In the genomic region with DNA sequence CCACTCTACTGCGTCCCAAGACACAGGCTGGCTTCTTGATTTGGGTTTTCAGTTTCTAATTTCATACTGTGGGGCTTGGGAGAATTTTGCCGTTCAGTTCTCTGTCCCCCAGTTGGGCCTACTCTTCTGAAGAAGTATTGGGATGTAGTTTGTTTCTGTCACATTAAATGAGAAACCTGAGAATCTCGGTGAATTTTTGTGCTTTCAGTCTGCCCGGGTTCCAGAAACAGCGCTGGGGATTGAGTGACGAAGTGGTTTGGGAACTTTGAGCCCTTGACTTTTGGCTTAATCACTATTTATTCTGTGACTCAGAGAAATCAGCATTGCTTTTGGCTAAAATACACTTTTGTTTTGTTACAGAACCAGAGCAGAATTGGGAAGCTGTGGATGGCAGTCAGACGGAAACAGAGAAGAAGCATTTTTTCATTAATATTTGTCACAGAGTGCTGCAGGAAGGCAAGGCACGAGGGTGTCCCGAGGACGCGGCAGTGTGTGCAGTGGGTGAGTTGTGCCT, we compare ENCODE assay signal across 12 cellular contexts.
DNase-seq lines count a peak whose midpoint lies in the region; ATAC-seq, FAIRE-seq and TF ChIP-seq lines count a peak whose summit lies in the region.
"Had no signal": no experiment of that assay in that cellular context is flagged by ENCODE, and none has a peak within 500 bp of the region (broad histone marks: within the 10 kb centered on the region; RNA-seq: fewer than 3 reads in every experiment).

No MANE protein-coding gene starts in this region.

- no peaks in the 10 kb centered on the region for H3K79me2 ChIP-seq in SK-N-SH (ENCODE audit: insufficient read depth)

- H3K4me2 ChIP-seq in SK-N-SH, result peak overlapping the region; percentile 43; the same call in 1 of the 2 replicates
- H3K4me2 ChIP-seq: neural progenitor cell had no signal

- no peak for TF ChIP-seq EP300 in SK-N-SH (IDR thresholded peaks at IDR 0.05; ENCODE audit: borderline replicate concordance in 1 of 2, low read depth in 1 of 2, low read length in 1 of 2)

- H3F3A ChIP-seq in SK-N-SH (replicated peaks; ENCODE audit: insufficient read depth), result peaks cover 20% of the 10 kb centered on the region

- H3K4me3 ChIP-seq in SK-N-SH (ENCODE audit: low read depth in 2 of 2, low read length in 1 of 2) (no peak overlapping the region; a peak in 1 of 4 replicates), bronchial epithelial cell (ENCODE audit: low read depth, low read length) (peak overlapping the region; percentile 32), left lung (no peak overlapping the region), thoracic aorta (peak overlapping the region; percentile 55)
- H3K4me3 ChIP-seq: neural progenitor cell had no signal

- 90% methylated on average over 11 of the region's 11 CpGs for WGBS in SK-N-SH (ENCODE audit: low lambda C conversion rate)

- H3K9me3 ChIP-seq in SK-N-SH (no peaks in the 10 kb centered on the region), left lung (no peaks in the 10 kb centered on the region), thoracic aorta (no peaks in the 10 kb centered on the region)

- H3K9ac ChIP-seq in SK-N-SH, result no peak overlapping the region
- H3K9ac ChIP-seq: neural progenitor cell had no signal

- H3K9me2 ChIP-seq in SK-N-SH, result no peaks in the 10 kb centered on the region

- H2AFZ ChIP-seq in SK-N-SH (ENCODE audit: low read depth), result no peak overlapping the region
- H2AFZ ChIP-seq: neural progenitor cell had no signal

- no peak for FAIRE-seq in bronchial epithelial cell (lab: Jason Lieb, UNC)

- H3K27me3 ChIP-seq in SK-N-SH (ENCODE audit: insufficient read depth) (no peaks in the 10 kb centered on the region), bronchial epithelial cell (ENCODE audit: control insufficient read depth, insufficient read depth, low read length) (no peaks in the 10 kb centered on the region), left lung (no peaks in the 10 kb centered on the region), thoracic aorta (replicated peaks; ENCODE audit: insufficient read depth) (no peaks in the 10 kb centered on the region)
- H3K27me3 ChIP-seq: neural progenitor cell had no signal

- H3K27ac ChIP-seq in SK-N-SH (ENCODE audit: low read depth in 2 of 2, low read length in 1 of 2) (peak overlapping the region in 1 of 2 experiments; percentile 52; a peak in 1 of 4 replicates), left lung (peak overlapping the region in 1 of 2 donors; percentile 21), thoracic aorta (peak overlapping the region; percentile 72 to 80)
- H3K27ac ChIP-seq: 22Rv1, neural progenitor cell had no signal

- ATAC-seq in SK-N-SH treated with all-trans-retinoic acid at 6 μM for 48 hours (no peak), left lung (peak; percentile 50), thoracic aorta (ENCODE audit: insufficient number of reproducible peaks, low FRiP score, low read depth) (peak; percentile 74), GM18868 (IDR thresholded peaks at IDR 0.05; ENCODE audit: unreplicated experiment) (no peak), HG02970 (IDR thresholded peaks at IDR 0.05; ENCODE audit: low FRiP score, unreplicated experiment) (no peak)
- ATAC-seq: stimulated activated naive B cell treated with anti-CD40 and anti-IgM and Interleukin-4, amounts not matched to agents 10 μg/mL and 1 μg/mL and 100 μg/mL, for 72 hours had no signal

- 0 out of 2 replicates have a peak, but pooled peaks cover 8% of the 10 kb centered on the region for H4K20me1 ChIP-seq in SK-N-SH (ENCODE audit: insufficient read depth)

- TF ChIP-seq RAD21 in SK-N-SH (IDR thresholded peaks at IDR 0.05; ENCODE audit: low read length), result no peak

- DNase-seq in SK-N-SH (no peak), bronchial epithelial cell (ENCODE audit: low read depth) (peak; percentile 86), left lung (no peak), thoracic aorta (ENCODE audit: low spot score) (no peak)
- no peak for DNase-seq in stimulated activated CD4-positive, alpha-beta T cell treated with anti-CD3 and anti-CD28 coated beads, Interleukin-2, amount 100 ng/mL, for 24 hours
- DNase-seq: stimulated activated naive B cell treated with anti-CD40 and anti-IgM and Interleukin-4, amounts not matched to agents 10 μg/mL and 1 μg/mL and 100 μg/mL, for 72 hours; T-helper 9 cell had no signal

- H3K36me3 ChIP-seq in SK-N-SH (replicated peaks in 1 of 2; ENCODE audit: control insufficient read depth in 1 of 2, insufficient read depth in 2 of 2, low read length in 1 of 2), result peaks cover 40 to 76% of the 10 kb centered on the region in 2 experiments
- H3K36me3 ChIP-seq in bronchial epithelial cell (ENCODE audit: control insufficient read depth, insufficient read depth, low read length), result peaks cover 14% of the 10 kb centered on the region
- peaks cover under 1 to 85% of the 10 kb centered on the region in 2 donors for H3K36me3 ChIP-seq in left lung
- H3K36me3 ChIP-seq in thoracic aorta, result peaks cover 28% of the 10 kb centered on the region
- H3K36me3 ChIP-seq: neural progenitor cell had no signal

- CTCF ChIA-PET in SK-N-SH (lab: Yijun Ruan, JAX), result no interaction called here

- intact Hi-C loops in left lung (cut with DNase I), result no loop called here

- POLR2A ChIA-PET in SK-N-SH (lab: Yijun Ruan, JAX), result no interaction called here

- H3K4me1 ChIP-seq in SK-N-SH (ENCODE audit: control insufficient read depth in 1 of 2, insufficient read depth in 2 of 2, low read depth in 1 of 2, low read length in 1 of 2) (peaks cover 0 to 10% of the 10 kb centered on the region in 2 experiments; a peak in 1 of 4 replicates), left lung (peaks cover 9 to 14% of the 10 kb centered on the region in 2 donors), thoracic aorta (ENCODE audit: control insufficient read depth in 1 of 2, low read depth in 2 of 2) (peaks cover 9 to 40% of the 10 kb centered on the region in 2 donors)
- H3K4me1 ChIP-seq: neural progenitor cell had no signal

- TF ChIP-seq CTCF in SK-N-SH (IDR thresholded peaks at IDR 0.05) (no peak), bronchial epithelial cell (IDR thresholded peaks at IDR 0.05; ENCODE audit: insufficient read depth, low read length, severe bottlenecking) (no peak), left lung (IDR thresholded peaks at IDR 0.05) (no peak), thoracic aorta (IDR thresholded peaks at IDR 0.05) (no peak)

TF ChIP-seq in SK-N-SH, 30 proteins besides CTCF, POLR2A, EP300 and RAD21 (continues in another document):
- TF ChIP-seq JUND (IDR thresholded peaks at IDR 0.05), result no peak
- no peak for TF ChIP-seq NFIC (IDR thresholded peaks at IDR 0.05; ENCODE audit: borderline replicate concordance)
- TF ChIP-seq, protein P1, sequence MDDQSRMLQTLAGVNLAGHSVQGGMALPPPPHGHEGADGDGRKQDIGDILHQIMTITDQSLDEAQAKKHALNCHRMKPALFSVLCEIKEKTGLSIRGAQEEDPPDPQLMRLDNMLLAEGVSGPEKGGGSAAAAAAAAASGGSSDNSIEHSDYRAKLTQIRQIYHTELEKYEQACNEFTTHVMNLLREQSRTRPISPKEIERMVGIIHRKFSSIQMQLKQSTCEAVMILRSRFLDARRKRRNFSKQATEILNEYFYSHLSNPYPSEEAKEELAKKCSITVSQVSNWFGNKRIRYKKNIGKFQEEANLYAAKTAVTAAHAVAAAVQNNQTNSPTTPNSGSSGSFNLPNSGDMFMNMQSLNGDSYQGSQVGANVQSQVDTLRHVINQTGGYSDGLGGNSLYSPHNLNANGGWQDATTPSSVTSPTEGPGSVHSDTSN (IDR thresholded peaks at IDR 0.05), result no peak
- TF ChIP-seq TEAD4 (IDR thresholded peaks at IDR 0.05; ENCODE audit: borderline replicate concordance, insufficient read depth), result no peak
- no peak for TF ChIP-seq CHD2 (IDR thresholded peaks at IDR 0.05; ENCODE audit: low read length, partially characterized antibody)
- TF ChIP-seq ELF1 (IDR thresholded peaks at IDR 0.05), result no peak
- TF ChIP-seq NRF1 (IDR thresholded peaks at IDR 0.05; ENCODE audit: low read depth, low read length), result no peak

TF ChIP-seq in SK-N-SH treated with all-trans-retinoic acid at 6 μM for 48 hours, 23 proteins besides CTCF, POLR2A, EP300 and RAD21:
- TF ChIP-seq ARNTL (CRISPR knock-in tag; IDR thresholded peaks at IDR 0.05; ENCODE audit: borderline replicate concordance, low read depth) (no peak), ESRRG (CRISPR knock-in tag; IDR thresholded peaks at IDR 0.05) (no peak), CSDC2 (CRISPR knock-in tag; IDR thresholded peaks at IDR 0.05) (no peak), ZNF70 (CRISPR knock-in tag; IDR thresholded peaks at IDR 0.05) (no peak), TOX (CRISPR knock-in tag; IDR thresholded peaks at IDR 0.05; ENCODE audit: borderline replicate concordance) (no peak), ZNF8 (CRISPR knock-in tag; IDR thresholded peaks at IDR 0.05) (no peak), BACH2 (CRISPR knock-in tag; IDR thresholded peaks at IDR 0.05; ENCODE audit: borderline replicate concordance) (no peak), ZNF565 (CRISPR knock-in tag; conservative IDR thresholded peaks at IDR 0.05; ENCODE audit: low read depth) (no peak), ZFP30 (CRISPR knock-in tag; IDR thresholded peaks at IDR 0.05) (no peak), TCF4 (CRISPR knock-in tag; IDR thresholded peaks at IDR 0.05; ENCODE audit: borderline replicate concordance) (no peak), OSR1 (CRISPR knock-in tag; IDR thresholded peaks at IDR 0.05) (no peak)
- TF ChIP-seq, protein P2, sequence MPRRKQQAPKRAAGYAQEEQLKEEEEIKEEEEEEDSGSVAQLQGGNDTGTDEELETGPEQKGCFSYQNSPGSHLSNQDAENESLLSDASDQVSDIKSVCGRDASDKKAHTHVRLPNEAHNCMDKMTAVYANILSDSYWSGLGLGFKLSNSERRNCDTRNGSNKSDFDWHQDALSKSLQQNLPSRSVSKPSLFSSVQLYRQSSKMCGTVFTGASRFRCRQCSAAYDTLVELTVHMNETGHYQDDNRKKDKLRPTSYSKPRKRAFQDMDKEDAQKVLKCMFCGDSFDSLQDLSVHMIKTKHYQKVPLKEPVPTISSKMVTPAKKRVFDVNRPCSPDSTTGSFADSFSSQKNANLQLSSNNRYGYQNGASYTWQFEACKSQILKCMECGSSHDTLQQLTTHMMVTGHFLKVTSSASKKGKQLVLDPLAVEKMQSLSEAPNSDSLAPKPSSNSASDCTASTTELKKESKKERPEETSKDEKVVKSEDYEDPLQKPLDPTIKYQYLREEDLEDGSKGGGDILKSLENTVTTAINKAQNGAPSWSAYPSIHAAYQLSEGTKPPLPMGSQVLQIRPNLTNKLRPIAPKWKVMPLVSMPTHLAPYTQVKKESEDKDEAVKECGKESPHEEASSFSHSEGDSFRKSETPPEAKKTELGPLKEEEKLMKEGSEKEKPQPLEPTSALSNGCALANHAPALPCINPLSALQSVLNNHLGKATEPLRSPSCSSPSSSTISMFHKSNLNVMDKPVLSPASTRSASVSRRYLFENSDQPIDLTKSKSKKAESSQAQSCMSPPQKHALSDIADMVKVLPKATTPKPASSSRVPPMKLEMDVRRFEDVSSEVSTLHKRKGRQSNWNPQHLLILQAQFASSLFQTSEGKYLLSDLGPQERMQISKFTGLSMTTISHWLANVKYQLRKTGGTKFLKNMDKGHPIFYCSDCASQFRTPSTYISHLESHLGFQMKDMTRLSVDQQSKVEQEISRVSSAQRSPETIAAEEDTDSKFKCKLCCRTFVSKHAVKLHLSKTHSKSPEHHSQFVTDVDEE (CRISPR knock-in tag; IDR thresholded peaks at IDR 0.05), result no peak
TF ChIP-seq in SK-N-SH treated with all-trans-retinoic acid at 6 μM for 48 hours: peak in this region for 0.

Comparison
In these comparisons a context has a peak if more than half of its experiments do, and no peak if none do; other contexts are left out.
1. H3K4me3 ChIP-seq: peak in bronchial epithelial cell (single experiment) and thoracic aorta (single experiment); none in SK-N-SH (0 of 2) and left lung (0 of 2).
2. ATAC-seq: peak in left lung (single experiment) and thoracic aorta (single experiment); none in SK-N-SH treated with all-trans-retinoic acid at 6 μM for 48 hours (single experiment), GM18868 (single experiment) and HG02970 (single experiment).